10 cellular contexts compared by ENCODE assay signal in the genomic region with DNA sequence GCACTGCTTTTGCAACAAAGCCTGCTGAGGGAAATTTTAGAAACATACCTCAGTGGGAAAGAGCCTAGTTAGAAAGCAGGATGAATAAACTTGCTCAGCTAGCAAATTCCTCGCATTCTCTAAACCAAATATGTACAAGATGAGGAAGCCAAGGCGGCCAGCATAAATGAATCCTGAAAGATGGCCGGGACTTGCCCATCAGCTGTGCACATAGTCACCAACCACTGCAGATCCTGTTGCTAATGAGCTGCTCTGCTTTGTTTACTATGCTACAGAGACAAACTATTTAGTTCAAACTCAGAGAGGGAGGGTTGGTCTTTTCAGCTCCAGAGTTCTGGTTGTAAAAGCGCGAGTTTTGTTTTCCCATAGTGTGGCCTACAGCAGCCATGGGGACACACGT. TPM values are rescaled to one million over a fixed set of nuclear protein-coding genes. Genes with fewer than 3 reads are reported as not detected.
DNase-seq lines count a peak whose midpoint lies in the region; FAIRE-seq and TF ChIP-seq lines count a peak whose summit lies in the region.
"Had no signal": no experiment of that assay in that cellular context is flagged by ENCODE, and none has a peak within 500 bp of the region (broad histone marks: within the 10 kb centered on the region; RNA-seq: fewer than 3 reads in every experiment).

No MANE protein-coding gene starts in this region.

- no peak overlapping the region for H2AFZ ChIP-seq in hepatocyte
- no peak overlapping the region for H2AFZ ChIP-seq in Karpas-422 (ENCODE audit: low read length)

- DNase-seq in H54 (ENCODE audit: insufficient read length, low spot score) (peak; percentile 40), adipocyte (ENCODE audit: low read depth) (peak; percentile 82), hepatocyte (ENCODE audit: low spot score) (peak; percentile 29), stomach (no peak), DMS53 (lab: John Stamatoyannopoulos, UW) (no peak), Karpas-422 (no peak)
- DNase-seq: activated naive CD8-positive, alpha-beta T cell treated with anti-CD3 and anti-CD28 coated beads, Interleukin-2, amount 10 ng/mL, durations not matched to agents 7 days and 5 days; glutamatergic neuron; NCI-H1092 had no signal

- H3K4me2 ChIP-seq in hepatocyte (peak overlapping the region; percentile 22), Karpas-422 (ENCODE audit: low read depth, low read length, poor library complexity, severe bottlenecking) (no peak overlapping the region)

- TF ChIP-seq CTCF in hepatocyte (IDR thresholded peaks at IDR 0.05; ENCODE audit: poor library complexity) (no peak), stomach (IDR thresholded peaks at IDR 0.05) (no peak)

- H3K79me2 ChIP-seq in hepatocyte = no peaks in the 10 kb centered on the region
- H3K79me2 ChIP-seq in Karpas-422 (ENCODE audit: low read length) = no peaks in the 10 kb centered on the region

- H3K9ac ChIP-seq in adipocyte (ENCODE audit: low read length) (peak overlapping the region; percentile 30), skeletal muscle tissue (ENCODE audit: low read depth in 1 of 3, low read length in 3 of 3) (no peak overlapping the region), Karpas-422 (ENCODE audit: low read length) (no peak overlapping the region)

- H4K20me1 ChIP-seq in hepatocyte (ENCODE audit: insufficient read depth, poor library complexity, severe bottlenecking) (no peaks in the 10 kb centered on the region), Karpas-422 (ENCODE audit: insufficient read depth, low read depth, low read length) (no peaks in the 10 kb centered on the region)

- H3K9me3 ChIP-seq in adipocyte (ENCODE audit: control insufficient read depth, low read length) (no peaks in the 10 kb centered on the region), hepatocyte (ENCODE audit: low read depth) (no peaks in the 10 kb centered on the region), skeletal muscle tissue (ENCODE audit: control insufficient read depth in 3 of 3, low read length in 3 of 3) (no peaks in the 10 kb centered on the region), stomach (no peaks in the 10 kb centered on the region), Karpas-422 (ENCODE audit: low read length) (no peaks in the 10 kb centered on the region)

- WGBS in hepatocyte (ENCODE audit: low lambda C conversion rate, missing lambda C conversion rate) = 73% methylated on average over 6 of the region's 6 CpGs
- 51 to 62% (median 55%) methylated on average over 6 of the region's 6 CpGs for WGBS in stomach, 5 donors

- no peak for TF ChIP-seq EP300 in stomach (IDR thresholded peaks at IDR 0.05)

- H3K36me3 ChIP-seq in adipocyte (ENCODE audit: control insufficient read depth, insufficient read depth, low read length, severe bottlenecking) (no peaks in the 10 kb centered on the region), hepatocyte (replicated peaks; ENCODE audit: insufficient read depth, low read depth) (no peaks in the 10 kb centered on the region), skeletal muscle tissue (ENCODE audit: control insufficient read depth in 3 of 3, insufficient read depth in 3 of 3, low read length in 3 of 3) (no peaks in the 10 kb centered on the region), stomach (no peaks in the 10 kb centered on the region), Karpas-422 (ENCODE audit: insufficient read depth, low read length) (no peaks in the 10 kb centered on the region)

- peaks cover 24% of the 10 kb centered on the region for H3K4me1 ChIP-seq in adipocyte (ENCODE audit: control insufficient read depth, insufficient read depth, low read length)
- H3K4me1 ChIP-seq in hepatocyte (ENCODE audit: insufficient read depth) = peaks cover 7% of the 10 kb centered on the region
- peaks cover 4 to 7% (median 7%) of the 10 kb centered on the region in 3 donors for H3K4me1 ChIP-seq in skeletal muscle tissue (ENCODE audit: control insufficient read depth in 3 of 3, insufficient read depth in 3 of 3, low read length in 3 of 3)
- H3K4me1 ChIP-seq in stomach = peaks cover 0 to 16% (median 8%) of the 10 kb centered on the region in 4 donors
- H3K4me1 ChIP-seq in Karpas-422 (ENCODE audit: low read length) = no peaks in the 10 kb centered on the region

- H3K9me2 ChIP-seq in hepatocyte (replicated peaks; ENCODE audit: insufficient read depth) = no peaks in the 10 kb centered on the region
- H3K9me2 ChIP-seq in Karpas-422 (replicated peaks; ENCODE audit: insufficient read depth, low read length) = no peaks in the 10 kb centered on the region

- H3K4me3 ChIP-seq in adipocyte (ENCODE audit: low read length) (no peak overlapping the region), hepatocyte (no peak overlapping the region), skeletal muscle tissue (ENCODE audit: low read length in 3 of 3) (no peak overlapping the region), stomach (no peak overlapping the region), Karpas-422 (ENCODE audit: low read length) (no peak overlapping the region)

- peak; percentile 69 for FAIRE-seq in H54 (lab: Jason Lieb, UNC)

- peak overlapping the region; percentile 54 for H3K27ac ChIP-seq in hepatocyte
- peak overlapping the region; percentile 21 for H3K27ac ChIP-seq in skeletal muscle tissue (ENCODE audit: low read depth, low read length)
- H3K27ac ChIP-seq in stomach = no peak overlapping the region
- H3K27ac ChIP-seq in Karpas-422 (ENCODE audit: low read length) = no peak overlapping the region

- TF ChIP-seq POLR2A in H54 (IDR thresholded peaks at IDR 0.05; ENCODE audit: low read depth, low read length) = no peak
- no peak for TF ChIP-seq POLR2A in stomach (IDR thresholded peaks at IDR 0.05)

- H3K27me3 ChIP-seq in adipocyte (replicated peaks; ENCODE audit: control insufficient read depth, insufficient read depth, low read length) (no peaks in the 10 kb centered on the region), hepatocyte (no peaks in the 10 kb centered on the region), skeletal muscle tissue (ENCODE audit: control insufficient read depth in 3 of 3, insufficient read depth in 3 of 3, low read length in 3 of 3) (no peaks in the 10 kb centered on the region), stomach (no peaks in the 10 kb centered on the region), Karpas-422 (ENCODE audit: low read length) (no peaks in the 10 kb centered on the region)

- intact Hi-C loops in stomach (cut with DNase I; ENCODE audit: low total_unique reads) = no loop called here

RNA-seq across cellular contexts. Expression of a gene that starts 49.0 kb away (rescaled TPM):
- total RNA-seq in hepatocyte = 5.1 and 6.5 TPM in 2 replicates
- 0.82 and 1.4 TPM in 2 replicates for polyA plus RNA-seq in hepatocyte
- total RNA-seq in skeletal muscle tissue = 6.3 TPM
- 1 to 10 TPM in 4 of 5 donors, under 1 TPM in 1; 0.29 to 8.4 (median 1.9) TPM for total RNA-seq in stomach
- polyA plus RNA-seq in stomach = 1 to 10 TPM in 2 of 3 donors, under 1 TPM in 1; 0.65 to 1.1 (median 1.1) TPM
- total RNA-seq in Karpas-422 (2014; rRNA removed; shearing (Covaris generic); ENCODE audit: low replicate concordance) = 0.36 and 2.4 TPM in 2 replicates

Comparison
In these comparisons a context has a peak if more than half of its experiments do, and no peak if none do; other contexts are left out.
1. DNase-seq: peak in H54 (single experiment), adipocyte (single experiment) and hepatocyte (single experiment); none in stomach (single experiment), DMS53 (single experiment) and Karpas-422 (single experiment).
2. H3K27ac ChIP-seq: peak in hepatocyte (single experiment) and skeletal muscle tissue (single experiment); none in stomach (0 of 5) and Karpas-422 (single experiment).